Comparison of ENCODE assay signal across 9 cellular contexts in genomic region chr9:137294684-137295312, GRCh38. TPM values are rescaled to one million over a fixed set of nuclear protein-coding genes. Genes with fewer than 3 reads are reported as not detected.
DNase-seq lines count a peak whose midpoint lies in the region; ATAC-seq, FAIRE-seq and TF ChIP-seq lines count a peak whose summit lies in the region.
"Had no signal": no experiment of that assay in that cellular context is flagged by ENCODE, and none has a peak within 500 bp of the region (broad histone marks: within the 10 kb centered on the region; RNA-seq: fewer than 3 reads in every experiment).

No MANE protein-coding gene starts in this region.

- H3K9ac ChIP-seq in astrocyte (ENCODE audit: low read length) (no peak overlapping the region), keratinocyte (ENCODE audit: control insufficient read depth, extremely low read depth, insufficient read depth, low read length) (no peak overlapping the region)

- H3K4me3 ChIP-seq in AG09309 (ENCODE audit: control insufficient read depth, low read depth, low read length) (no peak overlapping the region), H7 (ENCODE audit: insufficient read depth, low read depth, low read length) (peak overlapping the region; percentile 23), astrocyte (ENCODE audit: insufficient read depth, low read depth, low read length) (peak overlapping the region; percentile 5), keratinocyte (ENCODE audit: control insufficient read depth in 2 of 3, extremely low read depth in 1 of 3, insufficient read depth in 2 of 3, low read depth in 1 of 3, low read length in 3 of 3) (no peak overlapping the region), upper lobe of right lung (peak overlapping the region; percentile 45)

- peaks cover 3% of the 10 kb centered on the region for H4K20me1 ChIP-seq in astrocyte (ENCODE audit: insufficient read depth, low read length)
- no peaks in the 10 kb centered on the region for H4K20me1 ChIP-seq in keratinocyte (ENCODE audit: control insufficient read depth, extremely low read depth, insufficient read depth, low read length)

- H3K4me2 ChIP-seq in astrocyte (ENCODE audit: low read length) (peak overlapping the region; percentile 70), keratinocyte (ENCODE audit: control insufficient read depth, extremely low read depth, insufficient read depth, low read depth, low read length) (peak overlapping the region; percentile 56)

- in situ Hi-C loops in KBM-7 (cut with MboI; ENCODE audit: low pct_unique_long_range_greater_than_20kb, low sequenced_read_pairs) = loop anchor here (10.0 kb wide), 1 partner anchor 110 kb away; no protein-coding TSS in a partner anchor

- peaks cover 5% of the 10 kb centered on the region for H3K4me1 Mint-ChIP-seq in astrocyte (ENCODE audit: low read depth, unreplicated experiment)

- no peaks in the 10 kb centered on the region for H3K36me3 Mint-ChIP-seq in astrocyte (ENCODE audit: low read depth, unreplicated experiment)

- H3K36me3 ChIP-seq in H7 (replicated peaks; ENCODE audit: control insufficient read depth, insufficient read depth, low read length) (no peaks in the 10 kb centered on the region), astrocyte (ENCODE audit: insufficient read depth, low read length) (no peaks in the 10 kb centered on the region), keratinocyte (ENCODE audit: control insufficient read depth in 2 of 2, extremely low read depth in 1 of 2, insufficient read depth in 2 of 2, low read length in 2 of 2) (no peaks in the 10 kb centered on the region), upper lobe of right lung (no peaks in the 10 kb centered on the region)

- no peaks in the 10 kb centered on the region for H3K9me3 Mint-ChIP-seq in astrocyte (ENCODE audit: unreplicated experiment)

- H3K79me2 ChIP-seq in astrocyte (ENCODE audit: insufficient read depth, low read length) (no peaks in the 10 kb centered on the region), keratinocyte (ENCODE audit: control insufficient read depth, insufficient read depth, low read length) (no peaks in the 10 kb centered on the region)

- H3K4me3 Mint-ChIP-seq in astrocyte (ENCODE audit: unreplicated experiment) = no peak overlapping the region

- intact Hi-C loops in upper lobe of right lung (cut with DNase I) = loop anchor here (10.0 kb wide), 1 partner anchor 110 kb away; no protein-coding TSS in a partner anchor

- H3K4me1 ChIP-seq in astrocyte (ENCODE audit: insufficient read depth, low read length) (peaks cover 29% of the 10 kb centered on the region), keratinocyte (ENCODE audit: control insufficient read depth, extremely low read depth, insufficient read depth, low read length) (peaks cover 3% of the 10 kb centered on the region), upper lobe of right lung (peaks cover 15% of the 10 kb centered on the region)

- no peaks in the 10 kb centered on the region for H3K9me1 ChIP-seq in keratinocyte (ENCODE audit: control insufficient read depth, extremely low read depth, insufficient read depth, low read length)

- no peak for FAIRE-seq in astrocyte (lab: Jason Lieb, UNC)
- no peak for FAIRE-seq in keratinocyte (lab: Jason Lieb, UNC)

- peaks cover 4% of the 10 kb centered on the region for H3K9me3 ChIP-seq in astrocyte (ENCODE audit: insufficient read depth, low read depth, low read length)
- no peaks in the 10 kb centered on the region for H3K9me3 ChIP-seq in keratinocyte (ENCODE audit: control insufficient read depth, low read depth, low read length)
- H3K9me3 ChIP-seq in upper lobe of right lung = no peaks in the 10 kb centered on the region

- dilution Hi-C loops in keratinocyte (cut with MboI; ENCODE audit: extremely low pct_ligation_motif_present, low sequenced_read_pairs) = no loop called here

- H3K27me3 ChIP-seq in H7 (ENCODE audit: control insufficient read depth, insufficient read depth, low read length) (peaks cover 15% of the 10 kb centered on the region), astrocyte (ENCODE audit: insufficient read depth, low read length) (peaks cover 9% of the 10 kb centered on the region), keratinocyte (ENCODE audit: control insufficient read depth, extremely low read depth, insufficient read depth, low read length) (peaks cover 21% of the 10 kb centered on the region), upper lobe of right lung (peaks cover 23% of the 10 kb centered on the region)

- H2AFZ ChIP-seq in astrocyte (ENCODE audit: low read depth, low read length) (peak overlapping the region; percentile 41), keratinocyte (ENCODE audit: control insufficient read depth, low read length) (no peak overlapping the region)

- peaks cover 11% of the 10 kb centered on the region for H3K27me3 Mint-ChIP-seq in astrocyte (ENCODE audit: low read depth, unreplicated experiment)

- H3K27ac ChIP-seq in astrocyte (ENCODE audit: low read depth, low read length) (no peak overlapping the region), keratinocyte (ENCODE audit: control insufficient read depth, insufficient read depth, low read length) (no peak overlapping the region), upper lobe of right lung (no peak overlapping the region)
- H3K27ac ChIP-seq: HL-60 had no signal

- DNase-seq in AG09309 (ENCODE audit: low read depth) (no peak), H7 (peak; percentile 87), astrocyte (ENCODE audit: low read depth) (no peak), keratinocyte (ENCODE audit: low read depth, low spot score) (no peak), upper lobe of right lung (peak; percentile 68), KBM-7 (no peak), NCI-H1930 (lab: John Stamatoyannopoulos, UW) (no peak)

- peak; percentile 45 for TF ChIP-seq CTCF in AG09309 (IDR thresholded peaks at IDR 0.05; ENCODE audit: control insufficient read depth, insufficient read depth, low read depth, low read length, missing control alignments)
- TF ChIP-seq CTCF in astrocyte (IDR thresholded peaks at IDR 0.05; ENCODE audit: insufficient read depth, low read depth, low read length) = peak; percentile 17
- peak in 2 of 3 experiments; percentile 18 to 53 for TF ChIP-seq CTCF in keratinocyte (optimal IDR thresholded peaks at IDR 0.05 in 1 of 3, IDR thresholded peaks at IDR 0.05 in 1 of 3, conservative IDR thresholded peaks at IDR 0.05 in 1 of 3; ENCODE audit: extremely low read depth in 1 of 3, insufficient read depth in 2 of 3, low read length in 3 of 3)
- TF ChIP-seq CTCF in upper lobe of right lung (IDR thresholded peaks at IDR 0.05) = peak; percentile 18

- peak; percentile 1 for ATAC-seq in upper lobe of right lung
- ATAC-seq in HG03280 (IDR thresholded peaks at IDR 0.05; ENCODE audit: unreplicated experiment) = no peak

- peak overlapping the region; percentile 58 for H3K27ac Mint-ChIP-seq in astrocyte (ENCODE audit: unreplicated experiment)

RNA-seq across cellular contexts. Expression of gene NRARP, which starts 7.3 kb away (rescaled TPM):
- 27.7 and 34.8 TPM in 2 replicates for total RNA-seq in H7 (2014; rRNA removed; shearing (Covaris generic))
- total RNA-seq in astrocyte = 6.9 and 7.3 TPM in 2 replicates
- polyA plus RNA-seq in keratinocyte = 0.43 to 2.4 TPM (median 2.2 TPM) in 3 replicates
- 1.5 TPM for polyA plus RNA-seq in keratinocyte (2011; ENCODE audit: low read depth)
- 0.95 and 2.5 TPM in 2 replicates for polyA plus RNA-seq in keratinocyte (2011; cell fraction: cytosol; rRNA removed)
- 11.2 and 13.2 TPM in 2 replicates for polyA plus RNA-seq in keratinocyte (2011; cell fraction: nucleus; rRNA removed)
- polyA plus RNA-seq in keratinocyte (2012; ENCODE audit: low replicate concordance) = 0.61 and 10.6 TPM in 2 replicates
- 0.73 to 0.83 TPM in 2 of 3 replicates, not detected in the other for polyA minus RNA-seq in keratinocyte
- polyA minus RNA-seq in keratinocyte (2011; cell fraction: cytosol; rRNA and poly(A)+ RNA removed) = 2.9 TPM
- polyA minus RNA-seq in keratinocyte (2011; cell fraction: nucleus; rRNA and poly(A)+ RNA removed) = 10.5 and 14.6 TPM in 2 replicates
- 21.5 TPM for total RNA-seq in upper lobe of right lung

RNA-seq across cellular contexts. Expression of gene TOR4A, which starts 17.3 kb away (rescaled TPM):
- 21.3 and 23.2 TPM in 2 replicates for total RNA-seq in H7 (2014; rRNA removed; shearing (Covaris generic))
- total RNA-seq in astrocyte = 10.8 and 11.8 TPM in 2 replicates
- polyA plus RNA-seq in keratinocyte = 5.8 to 9.8 TPM (median 7.8 TPM) in 3 replicates
- polyA plus RNA-seq in keratinocyte (2011; ENCODE audit: low read depth) = 1.6 TPM
- 3.7 and 9.2 TPM in 2 replicates for polyA plus RNA-seq in keratinocyte (2011; cell fraction: cytosol; rRNA removed)
- 10.6 and 18.7 TPM in 2 replicates for polyA plus RNA-seq in keratinocyte (2011; cell fraction: nucleus; rRNA removed)
- 7.0 and 11.9 TPM in 2 replicates for polyA plus RNA-seq in keratinocyte (2012; ENCODE audit: low replicate concordance)
- polyA minus RNA-seq in keratinocyte = 5.8 to 11.4 TPM (median 7.4 TPM) in 3 replicates
- 36.6 TPM for polyA minus RNA-seq in keratinocyte (2011; cell fraction: cytosol; rRNA and poly(A)+ RNA removed)
- 25.4 and 32.9 TPM in 2 replicates for polyA minus RNA-seq in keratinocyte (2011; cell fraction: nucleus; rRNA and poly(A)+ RNA removed)
- total RNA-seq in upper lobe of right lung = 27.4 TPM

RNA-seq across cellular contexts. Expression of gene NELFB, which starts 39.7 kb away (rescaled TPM):
- 112 and 121 TPM in 2 replicates for total RNA-seq in H7 (2014; rRNA removed; shearing (Covaris generic))
- total RNA-seq in astrocyte (45.8 and 48.9 TPM in 2 replicates), upper lobe of right lung (47.2 TPM)
- polyA plus RNA-seq in keratinocyte = 25.1 to 40.2 TPM (median 35.0 TPM) in 3 replicates
- 11.6 TPM for polyA plus RNA-seq in keratinocyte (2011; ENCODE audit: low read depth)
- polyA plus RNA-seq in keratinocyte (2011; cell fraction: cytosol; rRNA removed) = 29.8 and 55.0 TPM in 2 replicates
- polyA plus RNA-seq in keratinocyte (2011; cell fraction: nucleus; rRNA removed) = 36.6 and 50.0 TPM in 2 replicates
- 40.6 and 53.2 TPM in 2 replicates for polyA plus RNA-seq in keratinocyte (2012; ENCODE audit: low replicate concordance)
- 35.7 to 44.2 TPM (median 43.6 TPM) in 3 replicates for polyA minus RNA-seq in keratinocyte
- polyA minus RNA-seq in keratinocyte (2011; cell fraction: cytosol; rRNA and poly(A)+ RNA removed) = 75.4 TPM
- polyA minus RNA-seq in keratinocyte (2011; cell fraction: nucleus; rRNA and poly(A)+ RNA removed) = 33.1 and 37.6 TPM in 2 replicates

RNA-seq across cellular contexts. Expression of gene STPG3, which starts 43.7 kb away (rescaled TPM):
- not detected in 2 replicates for total RNA-seq in H7 (2014; rRNA removed; shearing (Covaris generic))
- total RNA-seq in astrocyte = not detected in 2 replicates
- polyA plus RNA-seq in keratinocyte = not detected in 3 replicates
- polyA plus RNA-seq in keratinocyte (2011; ENCODE audit: low read depth) = not detected
- not detected in 2 replicates for polyA plus RNA-seq in keratinocyte (2011; cell fraction: cytosol; rRNA removed)
- not detected in 2 replicates for polyA plus RNA-seq in keratinocyte (2011; cell fraction: nucleus; rRNA removed)
- polyA plus RNA-seq in keratinocyte (2012; ENCODE audit: low replicate concordance) = not detected in 2 replicates
- polyA minus RNA-seq in keratinocyte = not detected in 3 replicates
- polyA minus RNA-seq in keratinocyte (2011; cell fraction: cytosol; rRNA and poly(A)+ RNA removed) = not detected
- polyA minus RNA-seq in keratinocyte (2011; cell fraction: nucleus; rRNA and poly(A)+ RNA removed) = not detected in 2 replicates
- total RNA-seq in upper lobe of right lung = not detected

RNA-seq across cellular contexts. Expression of gene TUBB4B, which starts 53.7 kb away (rescaled TPM):
- 238 and 257 TPM in 2 replicates for total RNA-seq in H7 (2014; rRNA removed; shearing (Covaris generic))
- total RNA-seq in astrocyte (188 and 218 TPM in 2 replicates), upper lobe of right lung (191 TPM)
- 390 to 693 TPM (median 440 TPM) in 3 replicates for polyA plus RNA-seq in keratinocyte
- 64.2 TPM for polyA plus RNA-seq in keratinocyte (2011; ENCODE audit: low read depth)
- 328 and 496 TPM in 2 replicates for polyA plus RNA-seq in keratinocyte (2011; cell fraction: cytosol; rRNA removed)
- 336 and 469 TPM in 2 replicates for polyA plus RNA-seq in keratinocyte (2011; cell fraction: nucleus; rRNA removed)
- polyA plus RNA-seq in keratinocyte (2012; ENCODE audit: low replicate concordance) = 276 and 744 TPM in 2 replicates
- 387 to 836 TPM (median 396 TPM) in 3 replicates for polyA minus RNA-seq in keratinocyte
- 512 TPM for polyA minus RNA-seq in keratinocyte (2011; cell fraction: cytosol; rRNA and poly(A)+ RNA removed)
- 252 and 259 TPM in 2 replicates for polyA minus RNA-seq in keratinocyte (2011; cell fraction: nucleus; rRNA and poly(A)+ RNA removed)

Comparison
In these comparisons a context has a peak if more than half of its experiments do, and no peak if none do; other contexts are left out.
1. DNase-seq: peak in H7 (single experiment) and upper lobe of right lung (single experiment); none in AG09309 (single experiment), astrocyte (single experiment), keratinocyte (single experiment), KBM-7 (single experiment) and NCI-H1930 (0 of 2).
2. H3K4me3 ChIP-seq: peak in H7 (single experiment), astrocyte (single experiment) and upper lobe of right lung (single experiment); none in AG09309 (single experiment) and keratinocyte (0 of 3).
3. Peak in every context shown above with its lines, with median percentiles within 50 percentile points of each other: CTCF ChIP-seq.